ENCODE assay signal across 19 cellular contexts in the genomic region with DNA sequence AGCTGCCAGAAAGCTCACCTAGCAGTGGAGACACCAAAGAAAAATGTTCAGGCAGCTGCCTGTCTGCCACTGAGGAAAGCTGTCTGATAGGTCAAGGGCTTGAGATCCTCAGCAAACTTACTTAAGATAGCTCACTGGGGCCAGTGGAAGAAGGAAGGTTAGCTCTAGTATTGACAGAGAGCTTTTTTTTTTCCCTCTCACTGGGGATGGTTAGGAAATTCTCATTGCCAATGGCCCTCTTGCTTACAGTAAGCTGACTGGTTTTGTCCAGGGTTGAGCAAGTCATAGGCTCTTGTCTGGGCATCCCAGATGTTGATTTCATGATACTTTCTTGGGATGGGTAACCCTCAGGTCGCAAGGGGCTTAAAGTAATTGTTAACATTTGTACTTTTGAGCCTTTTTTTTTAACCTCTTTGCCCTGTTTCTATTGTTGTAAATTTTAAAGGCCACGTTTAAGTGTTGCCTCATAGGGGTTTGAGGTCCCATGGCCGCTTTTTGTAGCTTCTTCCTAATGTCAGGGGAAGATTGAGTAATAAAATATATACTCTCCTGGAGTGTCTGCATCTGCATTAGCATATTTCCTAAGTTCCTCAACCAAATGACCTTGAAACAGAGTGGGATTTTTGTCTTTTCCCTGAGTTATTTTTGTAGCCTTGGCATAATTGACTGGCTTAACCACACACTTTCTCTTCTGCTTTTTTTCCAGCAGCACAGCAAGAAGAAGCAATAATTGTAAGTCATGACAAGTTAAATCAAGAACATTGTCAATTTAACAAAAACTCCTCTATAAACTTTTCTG.
DNase-seq lines count a peak whose midpoint lies in the region; ATAC-seq and TF ChIP-seq lines count a peak whose summit lies in the region.
"Had no signal": no experiment of that assay in that cellular context is flagged by ENCODE, and none has a peak within 500 bp of the region (broad histone marks: within the 10 kb centered on the region; RNA-seq: fewer than 3 reads in every experiment).

No MANE protein-coding gene starts in this region.

- no peaks in the 10 kb centered on the region for H4K20me1 ChIP-seq in BLaER1
- no peaks in the 10 kb centered on the region for H4K20me1 ChIP-seq in SK-N-SH (ENCODE audit: insufficient read depth)

- H3K4me3 Mint-ChIP-seq in dendritic cell treated with granulocyte-macrophage colony-stimulating factor and Interleukin-4, amounts not matched to agents 40 ng/mL and 50 ng/mL, for 4 days = no peak overlapping the region

- DNase-seq in NOMO-1 treated with dmso at 0.1 percent for 144 hours (lab: John Stamatoyannopoulos, UW; ENCODE audit: unreplicated experiment) = peak; percentile 87
- DNase-seq in MG63 = no peak
- DNase-seq in SK-N-SH = no peak
- DNase-seq in foreskin keratinocyte = no peak
- DNase-seq: activated CD4-positive, alpha-beta T cell treated with anti-CD3 and anti-CD28 coated beads, Interleukin-2, amount 50 U/mL, for 1 hour; C1 segment of cervical spinal cord; central memory CD4-positive, alpha-beta T cell; effector CD4-positive, alpha-beta T cell; left ventricle myocardium inferior; NCI-H774; nucleus accumbens; retina; stimulated activated CD4-positive, alpha-beta T cell treated with anti-CD3 and anti-CD28 coated beads, Interleukin-12 subunit alpha, Interleukin-12 subunit beta, amount 100 ng/mL, for 4 hours had no signal

- POLR2A ChIA-PET in SK-N-SH (lab: Yijun Ruan, JAX) = no interaction called here

- H3F3A ChIP-seq in SK-N-SH (replicated peaks; ENCODE audit: insufficient read depth) = no peaks in the 10 kb centered on the region

- H3K36me3 ChIP-seq in BLaER1 (no peaks in the 10 kb centered on the region), MG63 (no peaks in the 10 kb centered on the region), SK-N-SH (replicated peaks in 1 of 2; ENCODE audit: control insufficient read depth in 1 of 2, insufficient read depth in 2 of 2, low read length in 1 of 2) (no peaks in the 10 kb centered on the region)
- H3K36me3 ChIP-seq: left ventricle myocardium inferior, vagina had no signal

- peaks cover 37% of the 10 kb centered on the region for H3K4me1 Mint-ChIP-seq in dendritic cell treated with granulocyte-macrophage colony-stimulating factor and Interleukin-4, amounts not matched to agents 40 ng/mL and 50 ng/mL, for 4 days (ENCODE audit: low read depth)

- H3K4me2 ChIP-seq in BLaER1 = peak overlapping the region; percentile 33
- no peak overlapping the region for H3K4me2 ChIP-seq in SK-N-SH

- TF ChIP-seq CTCF in SK-N-SH (IDR thresholded peaks at IDR 0.05) = no peak
- TF ChIP-seq CTCF in foreskin keratinocyte (conservative IDR thresholded peaks at IDR 0.05) = no peak

- TF ChIP-seq EP300 in SK-N-SH (IDR thresholded peaks at IDR 0.05; ENCODE audit: borderline replicate concordance in 1 of 2, low read depth in 1 of 2, low read length in 1 of 2) = no peak

- H3K27me3 ChIP-seq in BLaER1 (no peaks in the 10 kb centered on the region), MG63 (no peaks in the 10 kb centered on the region), SK-N-SH (ENCODE audit: insufficient read depth) (no peaks in the 10 kb centered on the region), foreskin keratinocyte (no peaks in the 10 kb centered on the region)
- H3K27me3 ChIP-seq: vagina had no signal

- peaks cover 4% of the 10 kb centered on the region for H3K27me3 Mint-ChIP-seq in dendritic cell treated with granulocyte-macrophage colony-stimulating factor and Interleukin-4, amounts not matched to agents 40 ng/mL and 50 ng/mL, for 4 days

- H3K36me3 Mint-ChIP-seq in dendritic cell treated with granulocyte-macrophage colony-stimulating factor and Interleukin-4, amounts not matched to agents 40 ng/mL and 50 ng/mL, for 4 days (ENCODE audit: low read depth) = no peaks in the 10 kb centered on the region

- ATAC-seq in HG02885 (IDR thresholded peaks at IDR 0.05; ENCODE audit: poor library complexity, unreplicated experiment) (peak; percentile 53), GM19455 (IDR thresholded peaks at IDR 0.05; ENCODE audit: unreplicated experiment) (no peak), foreskin keratinocyte (no peak)
- ATAC-seq: esophagus mucosa had no signal

- H3K9me3 ChIP-seq in BLaER1 = peaks cover 5% of the 10 kb centered on the region; the same call in 1 of the 2 replicates
- no peaks in the 10 kb centered on the region for H3K9me3 ChIP-seq in MG63
- no peaks in the 10 kb centered on the region for H3K9me3 ChIP-seq in SK-N-SH
- H3K9me3 ChIP-seq: left ventricle myocardium inferior, vagina had no signal

- H3K4me1 ChIP-seq in BLaER1 (peaks cover 25% of the 10 kb centered on the region), SK-N-SH (ENCODE audit: control insufficient read depth in 1 of 2, insufficient read depth in 2 of 2, low read depth in 1 of 2, low read length in 1 of 2) (no peaks in the 10 kb centered on the region), foreskin keratinocyte (no peaks in the 10 kb centered on the region)
- H3K4me1 ChIP-seq: left ventricle myocardium inferior had no signal

- CTCF ChIA-PET in SK-N-SH (lab: Yijun Ruan, JAX) = no interaction called here

- no peaks in the 10 kb centered on the region for H3K9me2 ChIP-seq in SK-N-SH

- H3K4me3 ChIP-seq in BLaER1 (no peak overlapping the region), MG63 (no peak overlapping the region), SK-N-SH (ENCODE audit: low read depth in 2 of 2, low read length in 1 of 2) (no peak overlapping the region)
- H3K4me3 ChIP-seq: left ventricle myocardium inferior, vagina had no signal

- no peaks in the 10 kb centered on the region for H3K79me2 ChIP-seq in SK-N-SH (ENCODE audit: insufficient read depth)

- H3K27ac Mint-ChIP-seq in dendritic cell treated with granulocyte-macrophage colony-stimulating factor and Interleukin-4, amounts not matched to agents 40 ng/mL and 50 ng/mL, for 4 days = peak overlapping the region; percentile 87

- H2AFZ ChIP-seq in SK-N-SH (ENCODE audit: low read depth) = no peak overlapping the region

- TF ChIP-seq RAD21 in SK-N-SH (IDR thresholded peaks at IDR 0.05; ENCODE audit: low read length) = no peak

- H3K27ac ChIP-seq in BLaER1 (peak overlapping the region; percentile 39; the same call in 1 of the 2 replicates), SK-N-SH (ENCODE audit: low read depth in 2 of 2, low read length in 1 of 2) (no peak overlapping the region), foreskin keratinocyte (no peak overlapping the region)
- H3K27ac ChIP-seq: left ventricle myocardium inferior, vagina had no signal

- no peak overlapping the region for H3K9ac ChIP-seq in BLaER1
- no peak overlapping the region for H3K9ac ChIP-seq in SK-N-SH

- H3K9me3 Mint-ChIP-seq in dendritic cell treated with granulocyte-macrophage colony-stimulating factor and Interleukin-4, amounts not matched to agents 40 ng/mL and 50 ng/mL, for 4 days = no peaks in the 10 kb centered on the region

- WGBS in SK-N-SH (ENCODE audit: low lambda C conversion rate) = 3% methylated on average over 3 of the region's 3 CpGs

- intact Hi-C loops in dendritic cell treated with granulocyte-macrophage colony-stimulating factor and Interleukin-4, amounts not matched to agents 40 ng/mL and 50 ng/mL, for 4 days (cut with micrococcal nuclease) = no loop called here

TF ChIP-seq in SK-N-SH, 30 proteins besides CTCF, POLR2A, EP300 and RAD21 (continues in another document):
- TF ChIP-seq, protein P1, sequence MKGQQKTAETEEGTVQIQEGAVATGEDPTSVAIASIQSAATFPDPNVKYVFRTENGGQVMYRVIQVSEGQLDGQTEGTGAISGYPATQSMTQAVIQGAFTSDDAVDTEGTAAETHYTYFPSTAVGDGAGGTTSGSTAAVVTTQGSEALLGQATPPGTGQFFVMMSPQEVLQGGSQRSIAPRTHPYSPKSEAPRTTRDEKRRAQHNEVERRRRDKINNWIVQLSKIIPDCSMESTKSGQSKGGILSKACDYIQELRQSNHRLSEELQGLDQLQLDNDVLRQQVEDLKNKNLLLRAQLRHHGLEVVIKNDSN (IDR thresholded peaks at IDR 0.05; ENCODE audit: borderline replicate concordance, low read depth) = no peak
- TF ChIP-seq, protein P2, sequence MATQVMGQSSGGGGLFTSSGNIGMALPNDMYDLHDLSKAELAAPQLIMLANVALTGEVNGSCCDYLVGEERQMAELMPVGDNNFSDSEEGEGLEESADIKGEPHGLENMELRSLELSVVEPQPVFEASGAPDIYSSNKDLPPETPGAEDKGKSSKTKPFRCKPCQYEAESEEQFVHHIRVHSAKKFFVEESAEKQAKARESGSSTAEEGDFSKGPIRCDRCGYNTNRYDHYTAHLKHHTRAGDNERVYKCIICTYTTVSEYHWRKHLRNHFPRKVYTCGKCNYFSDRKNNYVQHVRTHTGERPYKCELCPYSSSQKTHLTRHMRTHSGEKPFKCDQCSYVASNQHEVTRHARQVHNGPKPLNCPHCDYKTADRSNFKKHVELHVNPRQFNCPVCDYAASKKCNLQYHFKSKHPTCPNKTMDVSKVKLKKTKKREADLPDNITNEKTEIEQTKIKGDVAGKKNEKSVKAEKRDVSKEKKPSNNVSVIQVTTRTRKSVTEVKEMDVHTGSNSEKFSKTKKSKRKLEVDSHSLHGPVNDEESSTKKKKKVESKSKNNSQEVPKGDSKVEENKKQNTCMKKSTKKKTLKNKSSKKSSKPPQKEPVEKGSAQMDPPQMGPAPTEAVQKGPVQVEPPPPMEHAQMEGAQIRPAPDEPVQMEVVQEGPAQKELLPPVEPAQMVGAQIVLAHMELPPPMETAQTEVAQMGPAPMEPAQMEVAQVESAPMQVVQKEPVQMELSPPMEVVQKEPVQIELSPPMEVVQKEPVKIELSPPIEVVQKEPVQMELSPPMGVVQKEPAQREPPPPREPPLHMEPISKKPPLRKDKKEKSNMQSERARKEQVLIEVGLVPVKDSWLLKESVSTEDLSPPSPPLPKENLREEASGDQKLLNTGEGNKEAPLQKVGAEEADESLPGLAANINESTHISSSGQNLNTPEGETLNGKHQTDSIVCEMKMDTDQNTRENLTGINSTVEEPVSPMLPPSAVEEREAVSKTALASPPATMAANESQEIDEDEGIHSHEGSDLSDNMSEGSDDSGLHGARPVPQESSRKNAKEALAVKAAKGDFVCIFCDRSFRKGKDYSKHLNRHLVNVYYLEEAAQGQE (IDR thresholded peaks at IDR 0.05; ENCODE audit: low read depth, low read length) = no peak
- no peak for TF ChIP-seq ELF1 (IDR thresholded peaks at IDR 0.05)
- no peak for TF ChIP-seq GABPA (IDR thresholded peaks at IDR 0.05; ENCODE audit: low read depth)
- no peak for TF ChIP-seq POLR2AphosphoS5 (IDR thresholded peaks at IDR 0.05; ENCODE audit: low read depth, low read length)
- no peak for TF ChIP-seq JUND (IDR thresholded peaks at IDR 0.05)
- no peak for TF ChIP-seq NRF1 (IDR thresholded peaks at IDR 0.05; ENCODE audit: low read depth, low read length)
- no peak for TF ChIP-seq FOXJ3 (CRISPR knock-in tag; IDR thresholded peaks at IDR 0.05)
- TF ChIP-seq RCOR1 (IDR thresholded peaks at IDR 0.05; ENCODE audit: low read length) = no peak
- TF ChIP-seq SIN3A (IDR thresholded peaks at IDR 0.05; ENCODE audit: borderline replicate concordance, low read depth, low read length) = no peak
